Comparison of ENCODE assay signal across 26 cellular contexts in genomic region chr6:121590438-121590837, GRCh38.
DNase-seq lines count a peak whose midpoint lies in the region; ATAC-seq, FAIRE-seq and TF ChIP-seq lines count a peak whose summit lies in the region.
"Had no signal": no experiment of that assay in that cellular context is flagged by ENCODE, and none has a peak within 500 bp of the region (broad histone marks: within the 10 kb centered on the region; RNA-seq: fewer than 3 reads in every experiment).

No MANE protein-coding gene starts in this region.

- H3K36me3 ChIP-seq in mammary epithelial cell (ENCODE audit: insufficient read depth, low read length), result no peaks in the 10 kb centered on the region
- H3K36me3 ChIP-seq: gastrocnemius medialis, neutrophil, prostate gland, sigmoid colon, thoracic aorta had no signal

- TF ChIP-seq RAD21 in A549 (conservative IDR thresholded peaks at IDR 0.05 in 1 of 2, IDR thresholded peaks at IDR 0.05 in 1 of 2), result no peak

- no peak for TF ChIP-seq CTCF in A549 (IDR thresholded peaks at IDR 0.05)
- no peak for TF ChIP-seq CTCF in foreskin fibroblast (IDR thresholded peaks at IDR 0.05; ENCODE audit: low read depth, low read length)
- TF ChIP-seq CTCF in mammary epithelial cell (conservative IDR thresholded peaks at IDR 0.05 in 1 of 2, IDR thresholded peaks at IDR 0.05 in 1 of 2; ENCODE audit: extremely low read depth in 1 of 2, insufficient read depth in 1 of 2, low read depth in 1 of 2, low read length in 2 of 2), result no peak
- TF ChIP-seq CTCF in GM10266 (IDR thresholded peaks at IDR 0.05; ENCODE audit: control insufficient read depth, insufficient read depth, low read depth, missing control alignments), result no peak

- POLR2A ChIA-PET in A549 (lab: Yijun Ruan, JAX), result no interaction called here

- CTCF ChIA-PET in A549 (lab: Yijun Ruan, JAX) (interaction anchor here (1.3 kb wide), 1 partner anchor 10 kb away, joined by 3 read pairs; no protein-coding TSS in a partner anchor), mammary epithelial cell (lab: Charles Lee; ENCODE audit: low non-redundant PET) (no interaction called here)

- no peaks in the 10 kb centered on the region for H3K79me2 ChIP-seq in mammary epithelial cell (ENCODE audit: insufficient read depth, low read length)

- no peak for TF ChIP-seq POLR2A in A549 (IDR thresholded peaks at IDR 0.05; ENCODE audit: low read length)

- in situ Hi-C loops in mammary epithelial cell (cut with MboI; ENCODE audit: low sequenced_read_pairs in 2 of 2), result no loop called here

- H3K4me2 ChIP-seq in A549 (peak overlapping the region; percentile 27; the same call in 2 of the 3 replicates), mammary epithelial cell (ENCODE audit: insufficient read depth, low read depth, low read length) (no peak overlapping the region)

- no peaks in the 10 kb centered on the region for H4K20me1 ChIP-seq in mammary epithelial cell (ENCODE audit: insufficient read depth, low read length)

- ATAC-seq in A549, result no peak
- ATAC-seq: activated naive CD8-positive, alpha-beta T cell treated with anti-CD3 and anti-CD28 coated beads, Interleukin-2, amount 50 U/mL, for 24 hours; activated T-cell treated with anti-CD3 and anti-CD28 coated beads, Interleukin-2, amount 50 U/mL, for 4 hours; body of pancreas; gastrocnemius medialis; left colon; stimulated activated naive CD8-positive, alpha-beta T cell treated with anti-CD3 and anti-CD28 coated beads, Interleukin-15, Interleukin-2, amounts not matched to agents 100 U/mL and 50 U/mL, for 24 hours had no signal

- peak overlapping the region in 1 of 2 experiments; percentile 56; a peak in 3 of 6 replicates for H3K27ac ChIP-seq in A549
- H3K27ac ChIP-seq in caudate nucleus (ENCODE audit: low read depth, low read length), result peak overlapping the region; percentile 36
- H3K27ac ChIP-seq in mammary epithelial cell (ENCODE audit: insufficient read depth, low read depth, low read length), result no peak overlapping the region
- H3K27ac ChIP-seq: body of pancreas, gastrocnemius medialis, neutrophil, prostate gland, sigmoid colon, SK-N-MC had no signal

- no peak overlapping the region for H3K9ac ChIP-seq in mammary epithelial cell (ENCODE audit: insufficient read depth, low read length)

- 19% methylated on average over 2 of the region's 2 CpGs for WGBS in A549 (ENCODE audit: missing lambda C conversion rate)
- WGBS in mammary epithelial cell (ENCODE audit: low coverage, missing lambda C conversion rate), result 28% methylated on average over 2 of the region's 2 CpGs

- FAIRE-seq in A549 (lab: Jason Lieb, UNC), result no peak
- FAIRE-seq: urothelium cell line had no signal

- no peak overlapping the region for H2AFZ ChIP-seq in mammary epithelial cell (ENCODE audit: low read depth, low read length)

- DNase-seq in A549 (ENCODE audit: low read depth in 1 of 2, low spot score in 1 of 2) (peak in 1 of 2 experiments; percentile 21), MV-4-11 (lab: John Stamatoyannopoulos, UW) (peak; percentile 12), caudate nucleus (lab: John Stamatoyannopoulos, UW) (no peak), foreskin fibroblast (peak; percentile 18), DMS79 (lab: John Stamatoyannopoulos, UW) (no peak), mammary epithelial cell (no peak), superior temporal gyrus (ENCODE audit: extremely low spot score) (no peak), GM10266 (ENCODE audit: extremely low spot score) (no peak)
- DNase-seq: activated gamma-delta T cell treated with Interleukin-2 at 50 U/mL for 16 hours; activated naive CD8-positive, alpha-beta T cell treated with anti-CD3 and anti-CD28 coated beads, Interleukin-2, amount 50 U/mL, for 24 hours; activated T-cell treated with anti-CD3 and anti-CD28 coated beads, Interleukin-2, amount 50 U/mL, for 4 hours; body of pancreas; effector CD4-positive, alpha-beta T cell; gastrocnemius medialis; H7; left colon; NCI-H2081; NCI-H2227 treated with DMSO at 0.1 percent for 48 hours; NCI-H774; sigmoid colon; stimulated activated naive CD8-positive, alpha-beta T cell treated with anti-CD3 and anti-CD28 coated beads, Interleukin-15, Interleukin-2, amounts not matched to agents 100 U/mL and 50 U/mL, for 24 hours had no signal

- H3K4me1 ChIP-seq in A549 (peaks cover 11% of the 10 kb centered on the region; the same call in 2 of the 3 replicates), mammary epithelial cell (ENCODE audit: insufficient read depth, low read length) (no peaks in the 10 kb centered on the region)
- H3K4me1 ChIP-seq: body of pancreas, prostate gland had no signal

- no peaks in the 10 kb centered on the region for H3K27me3 ChIP-seq in mammary epithelial cell (ENCODE audit: insufficient read depth, low read length)
- H3K27me3 ChIP-seq: body of pancreas, gastrocnemius medialis, neutrophil, sigmoid colon had no signal

- BruUV-seq in mammary epithelial cell (replicated peaks; lab: Mats Ljungman, UMichigan), result no TSS peak

- no peak overlapping the region for H3K4me3 ChIP-seq in A549
- no peak overlapping the region for H3K4me3 ChIP-seq in foreskin fibroblast (ENCODE audit: low read depth in 1 of 2, low read length in 2 of 2)
- H3K4me3 ChIP-seq in mammary epithelial cell (replicated peaks in 1 of 3; ENCODE audit: insufficient read depth in 1 of 3, low read depth in 2 of 3, low read length in 3 of 3), result no peak overlapping the region
- H3K4me3 ChIP-seq: body of pancreas, gastrocnemius medialis, prostate gland, sigmoid colon, SK-N-MC, thoracic aorta had no signal

- intact Hi-C loops in mammary epithelial cell (cut with micrococcal nuclease), result no loop called here

- dilution Hi-C loops in mammary epithelial cell (cut with HindIII; ENCODE audit: low sequenced_read_pairs), result no loop called here

- no peaks in the 10 kb centered on the region for H3K9me3 ChIP-seq in A549
- H3K9me3 ChIP-seq in mammary epithelial cell (replicated peaks; ENCODE audit: insufficient read depth, low read length), result no peaks in the 10 kb centered on the region
- H3K9me3 ChIP-seq: body of pancreas, gastrocnemius medialis, neutrophil, prostate gland, sigmoid colon, thoracic aorta had no signal

- no peak for TF ChIP-seq EP300 in A549 (IDR thresholded peaks at IDR 0.05)

TF ChIP-seq in A549, 52 proteins besides CTCF, POLR2A, EP300 and RAD21:
- TF ChIP-seq CEBPB (IDR thresholded peaks at IDR 0.05), result 0 out of 4 replicates have a peak, but pooled peaks have one; percentile 24 to 38
- TF ChIP-seq, protein P1, sequence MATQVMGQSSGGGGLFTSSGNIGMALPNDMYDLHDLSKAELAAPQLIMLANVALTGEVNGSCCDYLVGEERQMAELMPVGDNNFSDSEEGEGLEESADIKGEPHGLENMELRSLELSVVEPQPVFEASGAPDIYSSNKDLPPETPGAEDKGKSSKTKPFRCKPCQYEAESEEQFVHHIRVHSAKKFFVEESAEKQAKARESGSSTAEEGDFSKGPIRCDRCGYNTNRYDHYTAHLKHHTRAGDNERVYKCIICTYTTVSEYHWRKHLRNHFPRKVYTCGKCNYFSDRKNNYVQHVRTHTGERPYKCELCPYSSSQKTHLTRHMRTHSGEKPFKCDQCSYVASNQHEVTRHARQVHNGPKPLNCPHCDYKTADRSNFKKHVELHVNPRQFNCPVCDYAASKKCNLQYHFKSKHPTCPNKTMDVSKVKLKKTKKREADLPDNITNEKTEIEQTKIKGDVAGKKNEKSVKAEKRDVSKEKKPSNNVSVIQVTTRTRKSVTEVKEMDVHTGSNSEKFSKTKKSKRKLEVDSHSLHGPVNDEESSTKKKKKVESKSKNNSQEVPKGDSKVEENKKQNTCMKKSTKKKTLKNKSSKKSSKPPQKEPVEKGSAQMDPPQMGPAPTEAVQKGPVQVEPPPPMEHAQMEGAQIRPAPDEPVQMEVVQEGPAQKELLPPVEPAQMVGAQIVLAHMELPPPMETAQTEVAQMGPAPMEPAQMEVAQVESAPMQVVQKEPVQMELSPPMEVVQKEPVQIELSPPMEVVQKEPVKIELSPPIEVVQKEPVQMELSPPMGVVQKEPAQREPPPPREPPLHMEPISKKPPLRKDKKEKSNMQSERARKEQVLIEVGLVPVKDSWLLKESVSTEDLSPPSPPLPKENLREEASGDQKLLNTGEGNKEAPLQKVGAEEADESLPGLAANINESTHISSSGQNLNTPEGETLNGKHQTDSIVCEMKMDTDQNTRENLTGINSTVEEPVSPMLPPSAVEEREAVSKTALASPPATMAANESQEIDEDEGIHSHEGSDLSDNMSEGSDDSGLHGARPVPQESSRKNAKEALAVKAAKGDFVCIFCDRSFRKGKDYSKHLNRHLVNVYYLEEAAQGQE (IDR thresholded peaks at IDR 0.05), result no peak

Comparison
In these comparisons a context has a peak if more than half of its experiments do, and no peak if none do; other contexts are left out.
1. DNase-seq: peak in MV-4-11 (single experiment) and foreskin fibroblast (2 of 2); none in caudate nucleus (0 of 61), DMS79 (single experiment), mammary epithelial cell (single experiment), superior temporal gyrus (single experiment) and GM10266 (single experiment).